In the genomic region with DNA sequence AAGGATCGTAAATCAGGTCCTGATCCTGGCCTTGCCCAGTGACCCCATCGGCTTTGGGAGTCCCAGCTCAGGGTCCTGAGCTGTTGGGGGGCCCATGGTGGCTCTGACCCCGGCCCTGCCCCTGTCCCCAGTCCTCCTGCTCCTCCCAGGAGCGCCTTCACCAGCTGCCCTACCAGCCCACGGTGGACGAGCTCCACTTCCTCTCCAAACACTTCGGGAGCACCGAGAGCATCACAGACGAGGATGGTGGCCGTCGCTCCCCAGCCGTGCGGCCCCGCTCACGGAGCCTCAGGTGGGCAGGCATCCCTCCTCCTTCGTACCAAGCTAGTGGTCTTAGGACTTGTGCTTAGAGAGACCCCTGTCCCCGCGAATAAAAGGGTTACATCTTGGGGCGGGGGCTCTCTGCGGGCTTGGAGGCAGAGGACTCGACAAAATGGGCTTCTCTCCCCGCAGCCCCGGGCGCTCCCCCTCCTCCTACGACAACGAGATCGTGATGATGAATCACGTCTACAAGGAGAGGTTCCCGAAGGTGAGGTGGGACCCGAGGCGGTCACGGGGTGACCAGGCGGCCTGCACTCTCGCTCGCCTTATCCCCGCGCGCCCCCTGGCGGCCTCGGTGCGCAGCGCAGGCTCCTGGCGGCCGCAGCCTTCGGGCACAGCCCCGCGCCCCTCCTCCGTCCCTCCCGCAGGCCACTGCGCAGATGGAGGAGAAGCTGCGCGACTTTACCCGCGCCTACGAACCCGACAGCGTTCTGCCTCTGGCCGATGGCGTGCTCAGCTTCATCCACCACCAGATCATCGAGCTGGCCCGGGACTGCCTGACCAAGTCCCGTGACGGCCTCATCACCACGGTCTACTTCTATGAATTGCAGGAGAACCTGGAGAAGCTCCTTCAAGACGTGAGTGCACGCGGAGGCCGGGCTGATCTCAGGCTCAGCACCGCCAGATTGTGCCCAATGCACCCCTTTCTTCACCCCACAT, we compare ENCODE assay signal across 1 cellular context.
A peak's percentile ranks its signal among the peaks of the same experiment; 100 is the strongest.
TF ChIP-seq lines count a peak whose summit lies in the region.

No MANE protein-coding gene starts in this region.

TF ChIP-seq in K562, 482 proteins besides CTCF, POLR2A, EP300 and RAD21 (continued from another document and continues in another):
- TF ChIP-seq, protein P1, sequence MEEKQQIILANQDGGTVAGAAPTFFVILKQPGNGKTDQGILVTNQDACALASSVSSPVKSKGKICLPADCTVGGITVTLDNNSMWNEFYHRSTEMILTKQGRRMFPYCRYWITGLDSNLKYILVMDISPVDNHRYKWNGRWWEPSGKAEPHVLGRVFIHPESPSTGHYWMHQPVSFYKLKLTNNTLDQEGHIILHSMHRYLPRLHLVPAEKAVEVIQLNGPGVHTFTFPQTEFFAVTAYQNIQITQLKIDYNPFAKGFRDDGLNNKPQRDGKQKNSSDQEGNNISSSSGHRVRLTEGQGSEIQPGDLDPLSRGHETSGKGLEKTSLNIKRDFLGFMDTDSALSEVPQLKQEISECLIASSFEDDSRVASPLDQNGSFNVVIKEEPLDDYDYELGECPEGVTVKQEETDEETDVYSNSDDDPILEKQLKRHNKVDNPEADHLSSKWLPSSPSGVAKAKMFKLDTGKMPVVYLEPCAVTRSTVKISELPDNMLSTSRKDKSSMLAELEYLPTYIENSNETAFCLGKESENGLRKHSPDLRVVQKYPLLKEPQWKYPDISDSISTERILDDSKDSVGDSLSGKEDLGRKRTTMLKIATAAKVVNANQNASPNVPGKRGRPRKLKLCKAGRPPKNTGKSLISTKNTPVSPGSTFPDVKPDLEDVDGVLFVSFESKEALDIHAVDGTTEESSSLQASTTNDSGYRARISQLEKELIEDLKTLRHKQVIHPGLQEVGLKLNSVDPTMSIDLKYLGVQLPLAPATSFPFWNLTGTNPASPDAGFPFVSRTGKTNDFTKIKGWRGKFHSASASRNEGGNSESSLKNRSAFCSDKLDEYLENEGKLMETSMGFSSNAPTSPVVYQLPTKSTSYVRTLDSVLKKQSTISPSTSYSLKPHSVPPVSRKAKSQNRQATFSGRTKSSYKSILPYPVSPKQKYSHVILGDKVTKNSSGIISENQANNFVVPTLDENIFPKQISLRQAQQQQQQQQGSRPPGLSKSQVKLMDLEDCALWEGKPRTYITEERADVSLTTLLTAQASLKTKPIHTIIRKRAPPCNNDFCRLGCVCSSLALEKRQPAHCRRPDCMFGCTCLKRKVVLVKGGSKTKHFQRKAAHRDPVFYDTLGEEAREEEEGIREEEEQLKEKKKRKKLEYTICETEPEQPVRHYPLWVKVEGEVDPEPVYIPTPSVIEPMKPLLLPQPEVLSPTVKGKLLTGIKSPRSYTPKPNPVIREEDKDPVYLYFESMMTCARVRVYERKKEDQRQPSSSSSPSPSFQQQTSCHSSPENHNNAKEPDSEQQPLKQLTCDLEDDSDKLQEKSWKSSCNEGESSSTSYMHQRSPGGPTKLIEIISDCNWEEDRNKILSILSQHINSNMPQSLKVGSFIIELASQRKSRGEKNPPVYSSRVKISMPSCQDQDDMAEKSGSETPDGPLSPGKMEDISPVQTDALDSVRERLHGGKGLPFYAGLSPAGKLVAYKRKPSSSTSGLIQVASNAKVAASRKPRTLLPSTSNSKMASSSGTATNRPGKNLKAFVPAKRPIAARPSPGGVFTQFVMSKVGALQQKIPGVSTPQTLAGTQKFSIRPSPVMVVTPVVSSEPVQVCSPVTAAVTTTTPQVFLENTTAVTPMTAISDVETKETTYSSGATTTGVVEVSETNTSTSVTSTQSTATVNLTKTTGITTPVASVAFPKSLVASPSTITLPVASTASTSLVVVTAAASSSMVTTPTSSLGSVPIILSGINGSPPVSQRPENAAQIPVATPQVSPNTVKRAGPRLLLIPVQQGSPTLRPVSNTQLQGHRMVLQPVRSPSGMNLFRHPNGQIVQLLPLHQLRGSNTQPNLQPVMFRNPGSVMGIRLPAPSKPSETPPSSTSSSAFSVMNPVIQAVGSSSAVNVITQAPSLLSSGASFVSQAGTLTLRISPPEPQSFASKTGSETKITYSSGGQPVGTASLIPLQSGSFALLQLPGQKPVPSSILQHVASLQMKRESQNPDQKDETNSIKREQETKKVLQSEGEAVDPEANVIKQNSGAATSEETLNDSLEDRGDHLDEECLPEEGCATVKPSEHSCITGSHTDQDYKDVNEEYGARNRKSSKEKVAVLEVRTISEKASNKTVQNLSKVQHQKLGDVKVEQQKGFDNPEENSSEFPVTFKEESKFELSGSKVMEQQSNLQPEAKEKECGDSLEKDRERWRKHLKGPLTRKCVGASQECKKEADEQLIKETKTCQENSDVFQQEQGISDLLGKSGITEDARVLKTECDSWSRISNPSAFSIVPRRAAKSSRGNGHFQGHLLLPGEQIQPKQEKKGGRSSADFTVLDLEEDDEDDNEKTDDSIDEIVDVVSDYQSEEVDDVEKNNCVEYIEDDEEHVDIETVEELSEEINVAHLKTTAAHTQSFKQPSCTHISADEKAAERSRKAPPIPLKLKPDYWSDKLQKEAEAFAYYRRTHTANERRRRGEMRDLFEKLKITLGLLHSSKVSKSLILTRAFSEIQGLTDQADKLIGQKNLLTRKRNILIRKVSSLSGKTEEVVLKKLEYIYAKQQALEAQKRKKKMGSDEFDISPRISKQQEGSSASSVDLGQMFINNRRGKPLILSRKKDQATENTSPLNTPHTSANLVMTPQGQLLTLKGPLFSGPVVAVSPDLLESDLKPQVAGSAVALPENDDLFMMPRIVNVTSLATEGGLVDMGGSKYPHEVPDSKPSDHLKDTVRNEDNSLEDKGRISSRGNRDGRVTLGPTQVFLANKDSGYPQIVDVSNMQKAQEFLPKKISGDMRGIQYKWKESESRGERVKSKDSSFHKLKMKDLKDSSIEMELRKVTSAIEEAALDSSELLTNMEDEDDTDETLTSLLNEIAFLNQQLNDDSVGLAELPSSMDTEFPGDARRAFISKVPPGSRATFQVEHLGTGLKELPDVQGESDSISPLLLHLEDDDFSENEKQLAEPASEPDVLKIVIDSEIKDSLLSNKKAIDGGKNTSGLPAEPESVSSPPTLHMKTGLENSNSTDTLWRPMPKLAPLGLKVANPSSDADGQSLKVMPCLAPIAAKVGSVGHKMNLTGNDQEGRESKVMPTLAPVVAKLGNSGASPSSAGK (IDR thresholded peaks at IDR 0.05) = no peak; the same call in 1 of the 2 replicates
- TF ChIP-seq XRCC5 (IDR thresholded peaks at IDR 0.05; ENCODE audit: low read depth, low read length) = peak; percentile 91; the same call in 1 of the 2 replicates
- no peak for TF ChIP-seq ATF1 (CRISPR knock-in tag; IDR thresholded peaks at IDR 0.05)
- peak; percentile 55 for TF ChIP-seq ATF1 (tag; IDR thresholded peaks at IDR 0.05)
- no peak for TF ChIP-seq C11orf30 (IDR thresholded peaks at IDR 0.05; ENCODE audit: low read depth)
- no peak for TF ChIP-seq RBM14 (IDR thresholded peaks at IDR 0.05; ENCODE audit: borderline replicate concordance, insufficient read depth, low read depth, low read length)
- TF ChIP-seq HSF4 (CRISPR knock-in tag; IDR thresholded peaks at IDR 0.05; ENCODE audit: borderline replicate concordance) = no peak
- no peak for TF ChIP-seq HDAC1 (IDR thresholded peaks at IDR 0.05)
- TF ChIP-seq, protein P2, sequence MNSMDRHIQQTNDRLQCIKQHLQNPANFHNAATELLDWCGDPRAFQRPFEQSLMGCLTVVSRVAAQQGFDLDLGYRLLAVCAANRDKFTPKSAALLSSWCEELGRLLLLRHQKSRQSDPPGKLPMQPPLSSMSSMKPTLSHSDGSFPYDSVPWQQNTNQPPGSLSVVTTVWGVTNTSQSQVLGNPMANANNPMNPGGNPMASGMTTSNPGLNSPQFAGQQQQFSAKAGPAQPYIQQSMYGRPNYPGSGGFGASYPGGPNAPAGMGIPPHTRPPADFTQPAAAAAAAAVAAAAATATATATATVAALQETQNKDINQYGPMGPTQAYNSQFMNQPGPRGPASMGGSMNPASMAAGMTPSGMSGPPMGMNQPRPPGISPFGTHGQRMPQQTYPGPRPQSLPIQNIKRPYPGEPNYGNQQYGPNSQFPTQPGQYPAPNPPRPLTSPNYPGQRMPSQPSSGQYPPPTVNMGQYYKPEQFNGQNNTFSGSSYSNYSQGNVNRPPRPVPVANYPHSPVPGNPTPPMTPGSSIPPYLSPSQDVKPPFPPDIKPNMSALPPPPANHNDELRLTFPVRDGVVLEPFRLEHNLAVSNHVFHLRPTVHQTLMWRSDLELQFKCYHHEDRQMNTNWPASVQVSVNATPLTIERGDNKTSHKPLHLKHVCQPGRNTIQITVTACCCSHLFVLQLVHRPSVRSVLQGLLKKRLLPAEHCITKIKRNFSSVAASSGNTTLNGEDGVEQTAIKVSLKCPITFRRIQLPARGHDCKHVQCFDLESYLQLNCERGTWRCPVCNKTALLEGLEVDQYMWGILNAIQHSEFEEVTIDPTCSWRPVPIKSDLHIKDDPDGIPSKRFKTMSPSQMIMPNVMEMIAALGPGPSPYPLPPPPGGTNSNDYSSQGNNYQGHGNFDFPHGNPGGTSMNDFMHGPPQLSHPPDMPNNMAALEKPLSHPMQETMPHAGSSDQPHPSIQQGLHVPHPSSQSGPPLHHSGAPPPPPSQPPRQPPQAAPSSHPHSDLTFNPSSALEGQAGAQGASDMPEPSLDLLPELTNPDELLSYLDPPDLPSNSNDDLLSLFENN (IDR thresholded peaks at IDR 0.05; ENCODE audit: low read depth in 2 of 2, low read length in 2 of 2) = no peak
- TF ChIP-seq, protein P3, sequence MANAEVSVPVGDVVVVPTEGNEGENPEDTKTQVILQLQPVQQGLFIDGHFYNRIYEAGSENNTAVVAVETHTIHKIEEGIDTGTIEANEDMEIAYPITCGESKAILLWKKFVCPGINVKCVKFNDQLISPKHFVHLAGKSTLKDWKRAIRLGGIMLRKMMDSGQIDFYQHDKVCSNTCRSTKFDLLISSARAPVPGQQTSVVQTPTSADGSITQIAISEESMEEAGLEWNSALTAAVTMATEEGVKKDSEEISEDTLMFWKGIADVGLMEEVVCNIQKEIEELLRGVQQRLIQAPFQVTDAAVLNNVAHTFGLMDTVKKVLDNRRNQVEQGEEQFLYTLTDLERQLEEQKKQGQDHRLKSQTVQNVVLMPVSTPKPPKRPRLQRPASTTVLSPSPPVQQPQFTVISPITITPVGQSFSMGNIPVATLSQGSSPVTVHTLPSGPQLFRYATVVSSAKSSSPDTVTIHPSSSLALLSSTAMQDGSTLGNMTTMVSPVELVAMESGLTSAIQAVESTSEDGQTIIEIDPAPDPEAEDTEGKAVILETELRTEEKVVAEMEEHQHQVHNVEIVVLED (CRISPR knock-in tag; IDR thresholded peaks at IDR 0.05) = no peak
- 0 out of 2 replicates have a peak, but pooled peaks have one; percentile 31 for TF ChIP-seq MYNN (IDR thresholded peaks at IDR 0.05)
- no peak for TF ChIP-seq MYNN (CRISPR knock-in tag; IDR thresholded peaks at IDR 0.05)
- peak; percentile 99 for TF ChIP-seq ZNF785 (CRISPR knock-in tag; IDR thresholded peaks at IDR 0.05)
- TF ChIP-seq ZNF696 (CRISPR knock-in tag; conservative IDR thresholded peaks at IDR 0.05) = no peak
- no peak for TF ChIP-seq PYGO2 (tag; IDR thresholded peaks at IDR 0.05)
- TF ChIP-seq TEAD1 (CRISPR knock-in tag; IDR thresholded peaks at IDR 0.05) = 0 out of 4 replicates have a peak, but pooled peaks of 1 of the 2 experiments have one; percentile 41
- no peak for TF ChIP-seq RBM34 (IDR thresholded peaks at IDR 0.05; ENCODE audit: borderline replicate concordance, insufficient read depth, low read length)
- TF ChIP-seq ZBTB8A (IDR thresholded peaks at IDR 0.05; ENCODE audit: partially characterized antibody) = no peak
- peak; percentile 94 for TF ChIP-seq ZBTB7A (IDR thresholded peaks at IDR 0.05; ENCODE audit: borderline replicate concordance, control insufficient read depth, low read depth, low read length)
- no peak for TF ChIP-seq ZNF274 (IDR thresholded peaks at IDR 0.05; ENCODE audit: borderline replicate concordance, low read depth, low read length)
- TF ChIP-seq, protein P4, sequence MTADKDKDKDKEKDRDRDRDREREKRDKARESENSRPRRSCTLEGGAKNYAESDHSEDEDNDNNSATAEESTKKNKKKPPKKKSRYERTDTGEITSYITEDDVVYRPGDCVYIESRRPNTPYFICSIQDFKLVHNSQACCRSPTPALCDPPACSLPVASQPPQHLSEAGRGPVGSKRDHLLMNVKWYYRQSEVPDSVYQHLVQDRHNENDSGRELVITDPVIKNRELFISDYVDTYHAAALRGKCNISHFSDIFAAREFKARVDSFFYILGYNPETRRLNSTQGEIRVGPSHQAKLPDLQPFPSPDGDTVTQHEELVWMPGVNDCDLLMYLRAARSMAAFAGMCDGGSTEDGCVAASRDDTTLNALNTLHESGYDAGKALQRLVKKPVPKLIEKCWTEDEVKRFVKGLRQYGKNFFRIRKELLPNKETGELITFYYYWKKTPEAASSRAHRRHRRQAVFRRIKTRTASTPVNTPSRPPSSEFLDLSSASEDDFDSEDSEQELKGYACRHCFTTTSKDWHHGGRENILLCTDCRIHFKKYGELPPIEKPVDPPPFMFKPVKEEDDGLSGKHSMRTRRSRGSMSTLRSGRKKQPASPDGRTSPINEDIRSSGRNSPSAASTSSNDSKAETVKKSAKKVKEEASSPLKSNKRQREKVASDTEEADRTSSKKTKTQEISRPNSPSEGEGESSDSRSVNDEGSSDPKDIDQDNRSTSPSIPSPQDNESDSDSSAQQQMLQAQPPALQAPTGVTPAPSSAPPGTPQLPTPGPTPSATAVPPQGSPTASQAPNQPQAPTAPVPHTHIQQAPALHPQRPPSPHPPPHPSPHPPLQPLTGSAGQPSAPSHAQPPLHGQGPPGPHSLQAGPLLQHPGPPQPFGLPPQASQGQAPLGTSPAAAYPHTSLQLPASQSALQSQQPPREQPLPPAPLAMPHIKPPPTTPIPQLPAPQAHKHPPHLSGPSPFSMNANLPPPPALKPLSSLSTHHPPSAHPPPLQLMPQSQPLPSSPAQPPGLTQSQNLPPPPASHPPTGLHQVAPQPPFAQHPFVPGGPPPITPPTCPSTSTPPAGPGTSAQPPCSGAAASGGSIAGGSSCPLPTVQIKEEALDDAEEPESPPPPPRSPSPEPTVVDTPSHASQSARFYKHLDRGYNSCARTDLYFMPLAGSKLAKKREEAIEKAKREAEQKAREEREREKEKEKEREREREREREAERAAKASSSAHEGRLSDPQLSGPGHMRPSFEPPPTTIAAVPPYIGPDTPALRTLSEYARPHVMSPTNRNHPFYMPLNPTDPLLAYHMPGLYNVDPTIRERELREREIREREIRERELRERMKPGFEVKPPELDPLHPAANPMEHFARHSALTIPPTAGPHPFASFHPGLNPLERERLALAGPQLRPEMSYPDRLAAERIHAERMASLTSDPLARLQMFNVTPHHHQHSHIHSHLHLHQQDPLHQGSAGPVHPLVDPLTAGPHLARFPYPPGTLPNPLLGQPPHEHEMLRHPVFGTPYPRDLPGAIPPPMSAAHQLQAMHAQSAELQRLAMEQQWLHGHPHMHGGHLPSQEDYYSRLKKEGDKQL (CRISPR knock-in tag; IDR thresholded peaks at IDR 0.05; ENCODE audit: borderline replicate concordance) = no peak
